9 cellular contexts compared by ENCODE assay signal in genomic region chr2:65299246-65299645, GRCh38.
DNase-seq lines count a peak whose midpoint lies in the region; ATAC-seq and TF ChIP-seq lines count a peak whose summit lies in the region.
"Had no signal": no experiment of that assay in that cellular context is flagged by ENCODE, and none has a peak within 500 bp of the region (broad histone marks: within the 10 kb centered on the region; RNA-seq: fewer than 3 reads in every experiment).

No MANE protein-coding gene starts in this region.

- in situ Hi-C loops in GM13977 (cut with MboI; ENCODE audit: low pct_unique_long_range_greater_than_20kb, low sequenced_read_pairs, unreplicated experiment) = no loop called here

- H3K4me3 ChIP-seq in coronary artery = no peak overlapping the region

- TF ChIP-seq CTCF in GM13977 (IDR thresholded peaks at IDR 0.05; ENCODE audit: extremely low read depth, insufficient read depth, missing control alignments) = no peak
- no peak for TF ChIP-seq CTCF in coronary artery (IDR thresholded peaks at IDR 0.05)

- peak overlapping the region; percentile 59 to 89 for H3K27ac ChIP-seq in coronary artery

- ATAC-seq in GM19397 (IDR thresholded peaks at IDR 0.05; ENCODE audit: unreplicated experiment) = no peak
- ATAC-seq in GM21526 (IDR thresholded peaks at IDR 0.05; ENCODE audit: low FRiP score, unreplicated experiment) = no peak

- DNase-seq in GM13977 (ENCODE audit: low spot score) (peak; percentile 52), coronary artery (ENCODE audit: low spot score) (no peak), retina (no peak), NCI-H524 (lab: John Stamatoyannopoulos, UW) (no peak)
- DNase-seq in activated CD4-positive, CD25-positive, alpha-beta regulatory T cell treated with anti-CD3 and anti-CD28 coated beads, Interleukin-2, amount 50 U/mL, for 72 hours = peak; percentile 70
- DNase-seq in stimulated activated CD4-positive, alpha-beta T cell treated with anti-CD3 and anti-CD28 coated beads, Interleukin-2, amount 100 ng/mL, for 24 hours = peak; percentile 63 to 74
- DNase-seq: NCI-H2081 treated with DMSO at 0.1 percent for 48 hours had no signal

Comparison
In these comparisons a context has a peak if more than half of its experiments do, and no peak if none do; other contexts are left out.
1. DNase-seq: peak in GM13977 (single experiment), activated CD4-positive, CD25-positive, alpha-beta regulatory T cell treated with anti-CD3 and anti-CD28 coated beads, Interleukin-2, amount 50 U/mL, for 72 hours (single experiment) and stimulated activated CD4-positive, alpha-beta T cell treated with anti-CD3 and anti-CD28 coated beads, Interleukin-2, amount 100 ng/mL, for 24 hours (2 of 2); none in coronary artery (single experiment), retina (single experiment) and NCI-H524 (0 of 2).